8 cellular contexts compared by ENCODE assay signal in the genomic region with DNA sequence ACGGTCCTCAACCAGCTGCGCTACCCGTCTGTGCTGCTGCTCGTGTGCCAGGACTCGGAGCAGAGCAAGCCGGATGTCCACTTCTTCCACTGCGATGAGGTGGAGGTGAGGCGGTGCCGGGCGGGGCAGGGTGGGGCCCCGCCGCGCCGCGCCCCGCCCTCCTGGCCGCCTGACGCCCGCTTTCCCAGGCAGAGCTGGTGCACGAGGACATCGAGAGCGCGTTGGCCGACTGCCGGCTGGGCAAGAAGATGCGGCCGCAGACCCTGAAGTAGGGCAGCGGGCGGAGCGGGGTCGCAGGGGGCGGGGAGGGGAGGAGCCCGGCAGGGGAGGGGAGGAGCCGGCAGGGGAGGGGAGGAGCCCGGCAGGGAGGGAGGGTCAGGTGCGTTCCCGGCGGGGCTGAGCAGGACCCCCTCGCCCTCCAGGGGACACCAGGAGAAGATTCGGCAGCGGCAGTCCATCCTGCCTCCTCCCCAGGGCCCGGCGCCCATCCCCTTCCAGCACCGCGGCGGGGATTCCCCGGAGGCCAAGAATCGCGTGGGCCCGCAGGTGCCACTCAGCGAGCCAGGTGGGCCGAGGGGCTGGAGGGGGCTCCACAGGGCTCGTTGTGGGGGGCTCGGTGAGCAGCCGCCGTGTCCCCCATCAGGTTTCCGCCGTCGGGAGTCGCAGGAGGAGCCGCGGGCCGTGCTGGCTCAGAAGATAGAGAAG. TPM values are rescaled to one million over a fixed set of nuclear protein-coding genes. Genes with fewer than 3 reads are reported as not detected.
DNase-seq lines count a peak whose midpoint lies in the region; ATAC-seq and TF ChIP-seq lines count a peak whose summit lies in the region.

No MANE protein-coding gene starts in this region.

- peak overlapping the region; percentile 50 for H3K4me3 ChIP-seq in HUES48 (ENCODE audit: low read depth, low read length)
- peak overlapping the region; percentile 4; the same call in 1 of the 2 replicates for H3K4me3 ChIP-seq in iPS-18c (ENCODE audit: insufficient read depth, low read depth, low read length)

- intact Hi-C loops in CD14-positive monocyte (cut with micrococcal nuclease) = loop anchor here in 1 of 2 donors (5.0 kb wide), 1 partner anchor 58 kb away; no protein-coding TSS in a partner anchor
- intact Hi-C loops in activated CD8-positive, alpha-beta T cell treated with anti-CD3 and anti-CD28 coated beads for 36 hours (cut with micrococcal nuclease) = no loop called here

- peak overlapping the region; percentile 45 to 82 for H3K4me3 Mint-ChIP-seq in CD14-positive monocyte
- no peak overlapping the region for H3K4me3 Mint-ChIP-seq in activated CD8-positive, alpha-beta T cell treated with anti-CD3 and anti-CD28 coated beads for 36 hours

- no peaks in the 10 kb centered on the region; the same call in 1 of the 2 replicates for H3K27me3 ChIP-seq in HUES48 (ENCODE audit: control insufficient read depth, insufficient read depth, low read length)

- H3K4me1 Mint-ChIP-seq in CD14-positive monocyte = peaks cover 11% of the 10 kb centered on the region
- peaks cover 11% of the 10 kb centered on the region for H3K4me1 Mint-ChIP-seq in activated CD8-positive, alpha-beta T cell treated with anti-CD3 and anti-CD28 coated beads for 36 hours (ENCODE audit: low read depth)

- POLR2A ChIA-PET in activated CD8-positive, alpha-beta T cell treated with anti-CD3 and anti-CD28 coated beads for 36 hours (lab: Charles Lee) = interaction anchor here (1.3 kb wide), 1 partner anchor 23 kb away, joined by 4 read pairs; no protein-coding TSS in a partner anchor

- H3K9me3 ChIP-seq in HUES48 (ENCODE audit: control insufficient read depth, insufficient read depth, low read length) (no peaks in the 10 kb centered on the region), iPS-18c (ENCODE audit: control insufficient read depth, insufficient read depth, low read length) (peaks cover 2% of the 10 kb centered on the region)

- no peak overlapping the region for H3K27ac ChIP-seq in HUES48 (ENCODE audit: low read depth, low read length)

- H3K27ac Mint-ChIP-seq in CD14-positive monocyte = no peak overlapping the region
- H3K27ac Mint-ChIP-seq in activated CD8-positive, alpha-beta T cell treated with anti-CD3 and anti-CD28 coated beads for 36 hours = no peak overlapping the region

- no peak for TF ChIP-seq CTCF in CD14-positive monocyte (IDR thresholded peaks at IDR 0.05)
- no peak for TF ChIP-seq CTCF in activated CD8-positive, alpha-beta T cell treated with anti-CD3 and anti-CD28 coated beads for 36 hours (IDR thresholded peaks at IDR 0.05)

- ATAC-seq in activated CD8-positive, alpha-beta T cell treated with anti-CD3 and anti-CD28 coated beads for 36 hours = peak; percentile 32
- ATAC-seq in GM18519 (IDR thresholded peaks at IDR 0.05; ENCODE audit: low FRiP score, unreplicated experiment) (no peak), HG02970 (IDR thresholded peaks at IDR 0.05; ENCODE audit: low FRiP score, unreplicated experiment) (no peak), HG03039 (IDR thresholded peaks at IDR 0.05; ENCODE audit: unreplicated experiment) (no peak)

- CTCF ChIA-PET in activated CD8-positive, alpha-beta T cell treated with anti-CD3 and anti-CD28 coated beads for 36 hours (lab: Charles Lee) = interaction anchor here (3.9 to 10.0 kb wide), 2 partner anchors 24 to 165 kb away, joined by 33 to 73 read pairs; a partner anchor contains a TSS

- DNase-seq in CD14-positive monocyte (ENCODE audit: low spot score) (no peak), NCI-H774 (lab: John Stamatoyannopoulos, UW) (no peak)
- DNase-seq in activated CD8-positive, alpha-beta T cell treated with anti-CD3 and anti-CD28 coated beads for 36 hours = no peak

- peaks cover 0 to 26% (median 4%) of the 10 kb centered on the region in 7 donors for H3K9me3 Mint-ChIP-seq in CD14-positive monocyte
- H3K9me3 Mint-ChIP-seq in activated CD8-positive, alpha-beta T cell treated with anti-CD3 and anti-CD28 coated beads for 36 hours = no peaks in the 10 kb centered on the region

- H3K36me3 Mint-ChIP-seq in CD14-positive monocyte = peaks cover 0 to 1% of the 10 kb centered on the region in 2 donors
- no peaks in the 10 kb centered on the region for H3K36me3 Mint-ChIP-seq in activated CD8-positive, alpha-beta T cell treated with anti-CD3 and anti-CD28 coated beads for 36 hours (ENCODE audit: low read depth)

- peaks cover 50 to 81% (median 58%) of the 10 kb centered on the region in 3 donors for H3K27me3 Mint-ChIP-seq in CD14-positive monocyte (ENCODE audit: low read depth in 3 of 3)
- H3K27me3 Mint-ChIP-seq in activated CD8-positive, alpha-beta T cell treated with anti-CD3 and anti-CD28 coated beads for 36 hours = peaks cover 30% of the 10 kb centered on the region

- H3K4me1 ChIP-seq in HUES48 (ENCODE audit: control insufficient read depth, insufficient read depth, low read length) = peaks cover 4% of the 10 kb centered on the region; the same call in 1 of the 2 replicates

- no peaks in the 10 kb centered on the region for H3K36me3 ChIP-seq in HUES48 (ENCODE audit: control insufficient read depth, insufficient read depth, low read length)

- no peak overlapping the region for H3K9ac ChIP-seq in HUES48 (ENCODE audit: low read depth, low read length)

RNA-seq across cellular contexts. Expression of a gene that starts 14.8 kb away (rescaled TPM):
- polyA plus RNA-seq in CD14-positive monocyte = not detected
- 10 to 100 TPM; 15.0 to 16.7 TPM for total RNA-seq in activated CD8-positive, alpha-beta T cell treated with anti-CD3 and anti-CD28 coated beads for 36 hours

RNA-seq across cellular contexts. Expression of a gene that starts 25.2 kb away (rescaled TPM):
- polyA plus RNA-seq in CD14-positive monocyte = 10 to 100 TPM; 31.6 to 37.3 TPM
- 10 to 100 TPM; 10.6 to 12.5 TPM for total RNA-seq in activated CD8-positive, alpha-beta T cell treated with anti-CD3 and anti-CD28 coated beads for 36 hours

RNA-seq across cellular contexts. Expression of a gene that starts 25.8 kb away (rescaled TPM):
- 10 to 100 TPM; 18.0 to 22.2 TPM for polyA plus RNA-seq in CD14-positive monocyte
- 10 to 100 TPM; 59.1 to 59.3 TPM for total RNA-seq in activated CD8-positive, alpha-beta T cell treated with anti-CD3 and anti-CD28 coated beads for 36 hours

RNA-seq across cellular contexts. Expression of a gene that starts 26.5 kb away (rescaled TPM):
- 1,000 to 10,000 TPM; 1,224 to 1,249 TPM for polyA plus RNA-seq in CD14-positive monocyte
- 100 to 1,000 TPM; 234 to 241 TPM for total RNA-seq in activated CD8-positive, alpha-beta T cell treated with anti-CD3 and anti-CD28 coated beads for 36 hours

RNA-seq across cellular contexts. Expression of a gene that starts 56.5 kb away (rescaled TPM):
- polyA plus RNA-seq in CD14-positive monocyte = 1 to 10 TPM; 4.5 to 4.6 TPM
- total RNA-seq in activated CD8-positive, alpha-beta T cell treated with anti-CD3 and anti-CD28 coated beads for 36 hours = 10 to 100 TPM; 45.8 to 48.8 TPM
